Comparison of ENCODE assay signal across 1 cellular context in the genomic region with DNA sequence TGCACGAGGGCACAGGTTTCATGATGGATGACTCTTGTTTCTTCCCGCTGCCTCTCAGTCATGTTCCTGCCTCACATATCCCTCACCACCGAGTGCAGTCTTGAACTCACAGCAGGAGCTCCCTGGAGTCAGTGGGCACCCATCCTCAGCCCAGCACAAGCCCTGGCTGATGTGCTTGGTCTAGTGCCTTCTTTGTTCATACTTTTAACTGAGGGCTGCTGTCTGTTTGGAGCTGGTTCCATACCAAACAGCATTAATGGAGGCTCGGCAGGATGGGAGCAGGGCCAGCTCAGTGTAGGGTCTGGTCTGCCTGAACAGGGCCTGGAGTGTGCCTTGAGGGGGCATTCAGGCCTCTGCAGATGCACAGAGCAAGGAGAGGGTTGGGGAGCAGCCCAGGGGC.
TF ChIP-seq lines count a peak whose summit lies in the region.

No MANE protein-coding gene starts in this region.

TF ChIP-seq in HEK293, 187 proteins besides CTCF, POLR2A, EP300 and RAD21 (continued from another document):
- TF ChIP-seq, protein P1, sequence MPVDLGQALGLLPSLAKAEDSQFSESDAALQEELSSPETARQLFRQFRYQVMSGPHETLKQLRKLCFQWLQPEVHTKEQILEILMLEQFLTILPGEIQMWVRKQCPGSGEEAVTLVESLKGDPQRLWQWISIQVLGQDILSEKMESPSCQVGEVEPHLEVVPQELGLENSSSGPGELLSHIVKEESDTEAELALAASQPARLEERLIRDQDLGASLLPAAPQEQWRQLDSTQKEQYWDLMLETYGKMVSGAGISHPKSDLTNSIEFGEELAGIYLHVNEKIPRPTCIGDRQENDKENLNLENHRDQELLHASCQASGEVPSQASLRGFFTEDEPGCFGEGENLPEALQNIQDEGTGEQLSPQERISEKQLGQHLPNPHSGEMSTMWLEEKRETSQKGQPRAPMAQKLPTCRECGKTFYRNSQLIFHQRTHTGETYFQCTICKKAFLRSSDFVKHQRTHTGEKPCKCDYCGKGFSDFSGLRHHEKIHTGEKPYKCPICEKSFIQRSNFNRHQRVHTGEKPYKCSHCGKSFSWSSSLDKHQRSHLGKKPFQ (tag by site-specific recombination; IDR thresholded peaks at IDR 0.05) = no peak
- TF ChIP-seq ZNF16 (tag by site-specific recombination; IDR thresholded peaks at IDR 0.05; ENCODE audit: low read depth) (no peak), ZNF140 (tag by site-specific recombination; IDR thresholded peaks at IDR 0.05) (no peak), ZFP3 (tag by site-specific recombination; IDR thresholded peaks at IDR 0.05; ENCODE audit: low read depth) (no peak)
